Comparison of ENCODE assay signal across 1 cellular context in genomic region chr15:94370197-94370987, GRCh38.
TF ChIP-seq lines count a peak whose summit lies in the region.

No MANE protein-coding gene starts in this region.

TF ChIP-seq in H1, 55 proteins besides CTCF, POLR2A, EP300 and RAD21:
- no peak for TF ChIP-seq E2F6 (IDR thresholded peaks at IDR 0.05)
- no peak for TF ChIP-seq KDM5A (IDR thresholded peaks at IDR 0.05; ENCODE audit: low read length)
- TF ChIP-seq KDM4A (IDR thresholded peaks at IDR 0.05; ENCODE audit: low read depth, low read length, severe bottlenecking): no peak
- TF ChIP-seq CEBPB (IDR thresholded peaks at IDR 0.05; ENCODE audit: low read depth, low read length): no peak
- no peak for TF ChIP-seq MAX (IDR thresholded peaks at IDR 0.05)
- TF ChIP-seq MAFK (IDR thresholded peaks at IDR 0.05; ENCODE audit: low read depth, low read length): no peak
- TF ChIP-seq CHD1 (IDR thresholded peaks at IDR 0.05; ENCODE audit: low read depth, low read length): no peak
- TF ChIP-seq TEAD4 (IDR thresholded peaks at IDR 0.05; ENCODE audit: low read depth, low read length): no peak
- no peak for TF ChIP-seq FOSL1 (IDR thresholded peaks at IDR 0.05; ENCODE audit: insufficient read depth, low read depth, low read length)
- no peak for TF ChIP-seq JUN (IDR thresholded peaks at IDR 0.05; ENCODE audit: low read depth, low read length)
- no peak for TF ChIP-seq CHD2 (IDR thresholded peaks at IDR 0.05; ENCODE audit: low read length)
- TF ChIP-seq SUZ12 (IDR thresholded peaks at IDR 0.05; ENCODE audit: low read length): no peak
- no peak for TF ChIP-seq TAF1 (IDR thresholded peaks at IDR 0.05; ENCODE audit: low read depth, low read length)
- no peak for TF ChIP-seq ASH2L (IDR thresholded peaks at IDR 0.05; ENCODE audit: low read length)
- TF ChIP-seq CREB1 (IDR thresholded peaks at IDR 0.05): no peak
